Comparison of ENCODE assay signal across 8 cellular contexts in genomic region chr3:125593991-125594574, GRCh38. TPM values are rescaled to one million over a fixed set of nuclear protein-coding genes. Genes with fewer than 3 reads are reported as not detected.
DNase-seq lines count a peak whose midpoint lies in the region; ATAC-seq and TF ChIP-seq lines count a peak whose summit lies in the region.

No MANE protein-coding gene starts in this region.

- H3K4me1 Mint-ChIP-seq in activated T-cell treated with anti-CD3 and anti-CD28 coated beads, Interleukin-2, amount 50 U/mL, for 72 hours (ENCODE audit: low read depth) = peaks cover 39% of the 10 kb centered on the region

- intact Hi-C loops in psoas muscle (cut with DNase I) = loop anchor here in 1 of 2 donors (2.0 kb wide), 1 partner anchor 29 kb away; no protein-coding TSS in a partner anchor

- DNase-seq in activated T-cell treated with anti-CD3 and anti-CD28 coated beads, Interleukin-2, amount 50 U/mL, for 72 hours = no peak
- no peak for DNase-seq in activated T-cell treated with anti-CD3 and anti-CD28 coated beads, Interleukin-2, amount 50 U/mL, for 48 hours
- peak; percentile 7 for DNase-seq in SW480 (ENCODE audit: low spot score)
- peak; percentile 12 for DNase-seq in fibroblast of mammary gland (ENCODE audit: low read depth)
- no peak for DNase-seq in psoas muscle
- no peak for DNase-seq in NCI-H2081 treated with DMSO at 0.1 percent for 48 hours (lab: John Stamatoyannopoulos, UW)
- no peak for DNase-seq in NCI-H446 treated with DMSO at 0.1 percent for 48 hours (lab: John Stamatoyannopoulos, UW)

- peak overlapping the region; percentile 92 to 96 for H3K4me3 Mint-ChIP-seq in activated T-cell treated with anti-CD3 and anti-CD28 coated beads, Interleukin-2, amount 50 U/mL, for 72 hours

- no peaks in the 10 kb centered on the region for H3K27me3 ChIP-seq in psoas muscle (ENCODE audit: insufficient read depth in 3 of 3, low read length in 2 of 3)

- H3K4me3 ChIP-seq in fibroblast of mammary gland (ENCODE audit: control insufficient read depth, low read depth, low read length) (peak overlapping the region; percentile 90), psoas muscle (peak overlapping the region; percentile 95)

- TF ChIP-seq CTCF in fibroblast of mammary gland (conservative IDR thresholded peaks at IDR 0.05; ENCODE audit: control insufficient read depth, insufficient read depth, low read depth, low read length) (no peak), psoas muscle (IDR thresholded peaks at IDR 0.05) (no peak)

- H3K27ac Mint-ChIP-seq in activated T-cell treated with anti-CD3 and anti-CD28 coated beads, Interleukin-2, amount 50 U/mL, for 72 hours = peak overlapping the region; percentile 93

- H3K27me3 Mint-ChIP-seq in activated T-cell treated with anti-CD3 and anti-CD28 coated beads, Interleukin-2, amount 50 U/mL, for 72 hours (ENCODE audit: low read depth) = no peaks in the 10 kb centered on the region

- H3K9me3 ChIP-seq in psoas muscle = no peaks in the 10 kb centered on the region

- H3K36me3 Mint-ChIP-seq in activated T-cell treated with anti-CD3 and anti-CD28 coated beads, Interleukin-2, amount 50 U/mL, for 72 hours (ENCODE audit: insufficient read depth in 2 of 2) = peaks cover 3 to 4% of the 10 kb centered on the region in 2 donors

- H3K9me3 Mint-ChIP-seq in activated T-cell treated with anti-CD3 and anti-CD28 coated beads, Interleukin-2, amount 50 U/mL, for 72 hours = no peaks in the 10 kb centered on the region

- peak overlapping the region; percentile 95 for H3K27ac ChIP-seq in psoas muscle

- ATAC-seq in activated T-cell treated with anti-CD3 and anti-CD28 coated beads, Interleukin-2, amount 50 U/mL, for 72 hours (replicated peaks in 1 of 2) = no peak
- peak in 1 of 4 donors; percentile 32 for ATAC-seq in psoas muscle
- ATAC-seq in HG02870 (IDR thresholded peaks at IDR 0.05; ENCODE audit: unreplicated experiment) = no peak

- no peaks in the 10 kb centered on the region for H3K36me3 ChIP-seq in psoas muscle (ENCODE audit: insufficient read depth in 1 of 2, low read depth in 1 of 2)

- peaks cover 54% of the 10 kb centered on the region for H3K4me1 ChIP-seq in psoas muscle

- WGBS in psoas muscle, 3 donors = 2 to 4% (median 4%) methylated on average over 6 of the region's 6 CpGs

RNA-seq across cellular contexts. Expression of gene OSBPL11, which starts 1.2 kb away (rescaled TPM):
- total RNA-seq in activated T-cell treated with anti-CD3 and anti-CD28 coated beads, Interleukin-2, amount 50 U/mL, for 72 hours = 10 to 100 TPM; 11.9 to 14.8 TPM
- total RNA-seq in psoas muscle = 10 to 100 TPM; 24.1 to 74.7 (median 50.1) TPM
- polyA plus RNA-seq in psoas muscle = 10 to 100 TPM; 15.1 to 57.3 (median 36.9) TPM

Comparison
In these comparisons a context has a peak if more than half of its experiments do, and no peak if none do; other contexts are left out.
1. DNase-seq: peak in SW480 (single experiment) and fibroblast of mammary gland (single experiment); none in activated T-cell treated with anti-CD3 and anti-CD28 coated beads, Interleukin-2, amount 50 U/mL, for 72 hours (0 of 2), activated T-cell treated with anti-CD3 and anti-CD28 coated beads, Interleukin-2, amount 50 U/mL, for 48 hours (0 of 2), psoas muscle (0 of 2), NCI-H2081 treated with DMSO at 0.1 percent for 48 hours (single experiment) and NCI-H446 treated with DMSO at 0.1 percent for 48 hours (single experiment).